In genomic region chr10:22682237-22683192, GRCh38 we compare ENCODE assay signal across 1 cellular context.
TF ChIP-seq lines count a peak whose summit lies in the region.

No MANE protein-coding gene starts in this region.

TF ChIP-seq in HepG2, 621 proteins besides CTCF, POLR2A, EP300 and RAD21 (continued from another document and continues in another):
- TF ChIP-seq ZNF800 (CRISPR knock-in tag; IDR thresholded peaks at IDR 0.05) (no peak), CEBPB (IDR thresholded peaks at IDR 0.05; ENCODE audit: borderline replicate concordance, low read depth, low read length) (no peak), SAP130 (CRISPR knock-in tag; IDR thresholded peaks at IDR 0.05; ENCODE audit: low read depth) (peak; percentile 86), USF2 (IDR thresholded peaks at IDR 0.05; ENCODE audit: low read depth, low read length) (no peak), USF2 (CRISPR knock-in tag; IDR thresholded peaks at IDR 0.05; ENCODE audit: borderline replicate concordance) (no peak), SSRP1 (CRISPR knock-in tag; IDR thresholded peaks at IDR 0.05) (no peak), ZNF343 (CRISPR knock-in tag; IDR thresholded peaks at IDR 0.05) (0 out of 2 replicates have a peak, but pooled peaks have one; percentile 32), HOXA5 (CRISPR knock-in tag; IDR thresholded peaks at IDR 0.05) (0 out of 2 replicates have a peak, but pooled peaks have one; percentile 23), ZNF350 (CRISPR knock-in tag; IDR thresholded peaks at IDR 0.05; ENCODE audit: borderline replicate concordance, low read depth) (0 out of 2 replicates have a peak, but pooled peaks have one; percentile 9), MAX (IDR thresholded peaks at IDR 0.05) (peak; percentile 26; the same call in 1 of the 2 replicates), RFXANK (CRISPR knock-in tag; IDR thresholded peaks at IDR 0.05) (no peak), ZNF543 (CRISPR knock-in tag; IDR thresholded peaks at IDR 0.05) (0 out of 2 replicates have a peak, but pooled peaks have one; percentile 7), MATR3 (CRISPR knock-in tag; IDR thresholded peaks at IDR 0.05) (no peak), SOX13 (IDR thresholded peaks at IDR 0.05) (no peak), SOX13 (CRISPR knock-in tag; conservative IDR thresholded peaks at IDR 0.05 in 1 of 2, IDR thresholded peaks at IDR 0.05 in 1 of 2) (peak in 1 of 2 experiments; percentile 36; a peak in 1 of 4 replicates), ZNF510 (CRISPR knock-in tag; IDR thresholded peaks at IDR 0.05; ENCODE audit: low read depth) (no peak), ZFX (CRISPR knock-in tag; IDR thresholded peaks at IDR 0.05; ENCODE audit: low read depth) (peak; percentile 42), MAFF (IDR thresholded peaks at IDR 0.05; ENCODE audit: low read depth, low read length) (peak; percentile 87), MED1 (CRISPR knock-in tag; IDR thresholded peaks at IDR 0.05) (no peak), ZNF281 (CRISPR knock-in tag; IDR thresholded peaks at IDR 0.05; ENCODE audit: borderline replicate concordance) (peak; percentile 29; the same call in 1 of the 2 replicates), MXI1 (IDR thresholded peaks at IDR 0.05; ENCODE audit: borderline replicate concordance, low read depth, low read length) (peak; percentile 51; the same call in 1 of the 3 replicates), ZNF614 (CRISPR knock-in tag; IDR thresholded peaks at IDR 0.05; ENCODE audit: borderline replicate concordance) (peak; percentile 43; the same call in 1 of the 2 replicates), TFAP4 (IDR thresholded peaks at IDR 0.05; ENCODE audit: borderline replicate concordance, low read depth) (peak; percentile 14; the same call in 1 of the 2 replicates), GPN1 (CRISPR knock-in tag; IDR thresholded peaks at IDR 0.05; ENCODE audit: borderline replicate concordance) (no peak), ZFP36L2 (CRISPR knock-in tag; IDR thresholded peaks at IDR 0.05) (no peak), ZBTB20 (CRISPR knock-in tag; IDR thresholded peaks at IDR 0.05; ENCODE audit: borderline replicate concordance, low read depth) (no peak), DR1 (CRISPR knock-in tag; IDR thresholded peaks at IDR 0.05) (no peak), EHMT2 (IDR thresholded peaks at IDR 0.05; ENCODE audit: borderline replicate concordance, low read depth, low read length) (no peak), FOXP4 (CRISPR knock-in tag; IDR thresholded peaks at IDR 0.05) (peak; percentile 59), ZNF776 (CRISPR knock-in tag; IDR thresholded peaks at IDR 0.05) (no peak), ZNF354B (CRISPR knock-in tag; IDR thresholded peaks at IDR 0.05) (no peak), MAF1 (CRISPR knock-in tag; IDR thresholded peaks at IDR 0.05; ENCODE audit: borderline replicate concordance) (no peak), HDAC2 (CRISPR knock-in tag; IDR thresholded peaks at IDR 0.05) (peak; percentile 42; the same call in 1 of the 2 replicates), E2F2 (CRISPR knock-in tag; IDR thresholded peaks at IDR 0.05; ENCODE audit: borderline replicate concordance) (no peak), MLX (CRISPR knock-in tag; IDR thresholded peaks at IDR 0.05) (no peak), SALL1 (CRISPR knock-in tag; IDR thresholded peaks at IDR 0.05) (no peak), CCDC6 (CRISPR knock-in tag; IDR thresholded peaks at IDR 0.05) (no peak), BCL6 (CRISPR knock-in tag; IDR thresholded peaks at IDR 0.05) (peak; percentile 31; the same call in 1 of the 2 replicates), ZSCAN31 (CRISPR knock-in tag; IDR thresholded peaks at IDR 0.05; ENCODE audit: low read depth) (no peak), ZNF530 (CRISPR knock-in tag; IDR thresholded peaks at IDR 0.05; ENCODE audit: low read depth) (no peak), FOXA1 (IDR thresholded peaks at IDR 0.05) (no peak), FOXA1 (CRISPR knock-in tag; IDR thresholded peaks at IDR 0.05) (peak; percentile 79), TGIF2 (CRISPR knock-in tag; IDR thresholded peaks at IDR 0.05) (peak; percentile 77), NR2F6 (IDR thresholded peaks at IDR 0.05) (no peak), NR2F6 (CRISPR knock-in tag; IDR thresholded peaks at IDR 0.05) (0 out of 2 replicates have a peak, but pooled peaks have one; percentile 30), PHF8 (CRISPR knock-in tag; IDR thresholded peaks at IDR 0.05) (no peak), PRDM10 (CRISPR knock-in tag; IDR thresholded peaks at IDR 0.05; ENCODE audit: low read depth) (peak; percentile 74), PATZ1 (CRISPR knock-in tag; IDR thresholded peaks at IDR 0.05) (peak; percentile 58; the same call in 1 of the 2 replicates), HNRNPK (IDR thresholded peaks at IDR 0.05; ENCODE audit: low read depth, low read length, poor library complexity, severe bottlenecking) (no peak)
